ENCODE assay signal across 1 cellular context in genomic region chr17:7573324-7574080, GRCh38.
A peak's percentile ranks its signal among the peaks of the same experiment; 100 is the strongest.
TF ChIP-seq lines count a peak whose summit lies in the region.

No MANE protein-coding gene starts in this region.

TF ChIP-seq in HepG2, 621 proteins besides CTCF, POLR2A, EP300 and RAD21 (continued from another document and continues in another):
- TF ChIP-seq ZHX1 (CRISPR knock-in tag; IDR thresholded peaks at IDR 0.05; ENCODE audit: low read depth), result no peak
- TF ChIP-seq HIC2 (CRISPR knock-in tag; IDR thresholded peaks at IDR 0.05; ENCODE audit: low read depth), result no peak
- TF ChIP-seq GATAD1 (CRISPR knock-in tag; IDR thresholded peaks at IDR 0.05), result peak; percentile 81
- TF ChIP-seq, protein P1, sequence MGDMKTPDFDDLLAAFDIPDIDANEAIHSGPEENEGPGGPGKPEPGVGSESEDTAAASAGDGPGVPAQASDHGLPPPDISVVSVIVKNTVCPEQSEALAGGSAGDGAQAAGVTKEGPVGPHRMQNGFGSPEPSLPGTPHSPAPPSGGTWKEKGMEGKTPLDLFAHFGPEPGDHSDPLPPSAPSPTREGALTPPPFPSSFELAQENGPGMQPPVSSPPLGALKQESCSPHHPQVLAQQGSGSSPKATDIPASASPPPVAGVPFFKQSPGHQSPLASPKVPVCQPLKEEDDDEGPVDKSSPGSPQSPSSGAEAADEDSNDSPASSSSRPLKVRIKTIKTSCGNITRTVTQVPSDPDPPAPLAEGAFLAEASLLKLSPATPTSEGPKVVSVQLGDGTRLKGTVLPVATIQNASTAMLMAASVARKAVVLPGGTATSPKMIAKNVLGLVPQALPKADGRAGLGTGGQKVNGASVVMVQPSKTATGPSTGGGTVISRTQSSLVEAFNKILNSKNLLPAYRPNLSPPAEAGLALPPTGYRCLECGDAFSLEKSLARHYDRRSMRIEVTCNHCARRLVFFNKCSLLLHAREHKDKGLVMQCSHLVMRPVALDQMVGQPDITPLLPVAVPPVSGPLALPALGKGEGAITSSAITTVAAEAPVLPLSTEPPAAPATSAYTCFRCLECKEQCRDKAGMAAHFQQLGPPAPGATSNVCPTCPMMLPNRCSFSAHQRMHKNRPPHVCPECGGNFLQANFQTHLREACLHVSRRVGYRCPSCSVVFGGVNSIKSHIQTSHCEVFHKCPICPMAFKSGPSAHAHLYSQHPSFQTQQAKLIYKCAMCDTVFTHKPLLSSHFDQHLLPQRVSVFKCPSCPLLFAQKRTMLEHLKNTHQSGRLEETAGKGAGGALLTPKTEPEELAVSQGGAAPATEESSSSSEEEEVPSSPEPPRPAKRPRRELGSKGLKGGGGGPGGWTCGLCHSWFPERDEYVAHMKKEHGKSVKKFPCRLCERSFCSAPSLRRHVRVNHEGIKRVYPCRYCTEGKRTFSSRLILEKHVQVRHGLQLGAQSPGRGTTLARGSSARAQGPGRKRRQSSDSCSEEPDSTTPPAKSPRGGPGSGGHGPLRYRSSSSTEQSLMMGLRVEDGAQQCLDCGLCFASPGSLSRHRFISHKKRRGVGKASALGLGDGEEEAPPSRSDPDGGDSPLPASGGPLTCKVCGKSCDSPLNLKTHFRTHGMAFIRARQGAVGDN (CRISPR knock-in tag; IDR thresholded peaks at IDR 0.05), result peak; percentile 89
- TF ChIP-seq ISL2 (CRISPR knock-in tag; IDR thresholded peaks at IDR 0.05), result peak; percentile 47
- TF ChIP-seq HBP1 (CRISPR knock-in tag; IDR thresholded peaks at IDR 0.05; ENCODE audit: low read depth), result peak; percentile 95
- TF ChIP-seq ZBTB38 (CRISPR knock-in tag; IDR thresholded peaks at IDR 0.05), result peak; percentile 75
- peak; percentile 75 for TF ChIP-seq PAXIP1 (CRISPR knock-in tag; conservative IDR thresholded peaks at IDR 0.05)
- TF ChIP-seq, protein P2, sequence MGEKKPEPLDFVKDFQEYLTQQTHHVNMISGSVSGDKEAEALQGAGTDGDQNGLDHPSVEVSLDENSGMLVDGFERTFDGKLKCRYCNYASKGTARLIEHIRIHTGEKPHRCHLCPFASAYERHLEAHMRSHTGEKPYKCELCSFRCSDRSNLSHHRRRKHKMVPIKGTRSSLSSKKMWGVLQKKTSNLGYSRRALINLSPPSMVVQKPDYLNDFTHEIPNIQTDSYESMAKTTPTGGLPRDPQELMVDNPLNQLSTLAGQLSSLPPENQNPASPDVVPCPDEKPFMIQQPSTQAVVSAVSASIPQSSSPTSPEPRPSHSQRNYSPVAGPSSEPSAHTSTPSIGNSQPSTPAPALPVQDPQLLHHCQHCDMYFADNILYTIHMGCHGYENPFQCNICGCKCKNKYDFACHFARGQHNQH (CRISPR knock-in tag; IDR thresholded peaks at IDR 0.05), result 0 out of 2 replicates have a peak, but pooled peaks have one; percentile 27
- no peak for TF ChIP-seq ZNF263 (CRISPR knock-in tag; IDR thresholded peaks at IDR 0.05)
- TF ChIP-seq MED1 (CRISPR knock-in tag; IDR thresholded peaks at IDR 0.05), result peak; percentile 58
- TF ChIP-seq, protein P3, sequence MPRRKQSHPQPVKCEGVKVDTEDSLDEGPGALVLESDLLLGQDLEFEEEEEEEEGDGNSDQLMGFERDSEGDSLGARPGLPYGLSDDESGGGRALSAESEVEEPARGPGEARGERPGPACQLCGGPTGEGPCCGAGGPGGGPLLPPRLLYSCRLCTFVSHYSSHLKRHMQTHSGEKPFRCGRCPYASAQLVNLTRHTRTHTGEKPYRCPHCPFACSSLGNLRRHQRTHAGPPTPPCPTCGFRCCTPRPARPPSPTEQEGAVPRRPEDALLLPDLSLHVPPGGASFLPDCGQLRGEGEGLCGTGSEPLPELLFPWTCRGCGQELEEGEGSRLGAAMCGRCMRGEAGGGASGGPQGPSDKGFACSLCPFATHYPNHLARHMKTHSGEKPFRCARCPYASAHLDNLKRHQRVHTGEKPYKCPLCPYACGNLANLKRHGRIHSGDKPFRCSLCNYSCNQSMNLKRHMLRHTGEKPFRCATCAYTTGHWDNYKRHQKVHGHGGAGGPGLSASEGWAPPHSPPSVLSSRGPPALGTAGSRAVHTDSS (CRISPR knock-in tag; conservative IDR thresholded peaks at IDR 0.05), result 0 out of 2 replicates have a peak, but pooled peaks have one; percentile 45
- TF ChIP-seq NFYB (CRISPR knock-in tag; IDR thresholded peaks at IDR 0.05), result no peak
- 0 out of 2 replicates have a peak, but pooled peaks have one; percentile 38 for TF ChIP-seq PHF20 (CRISPR knock-in tag; IDR thresholded peaks at IDR 0.05)
- peak; percentile 79 for TF ChIP-seq ZNF275 (CRISPR knock-in tag; IDR thresholded peaks at IDR 0.05; ENCODE audit: borderline replicate concordance)
- TF ChIP-seq ZNF749 (CRISPR knock-in tag; IDR thresholded peaks at IDR 0.05; ENCODE audit: borderline replicate concordance), result peak; percentile 36; the same call in 1 of the 2 replicates
- TF ChIP-seq KLF13 (CRISPR knock-in tag; IDR thresholded peaks at IDR 0.05), result no peak; the same call in 1 of the 2 replicates
- TF ChIP-seq AGO2 (optimal IDR thresholded peaks at IDR 0.05; ENCODE audit: low read depth, low read length), result peak; percentile 97
- TF ChIP-seq PAF1 (CRISPR knock-in tag; IDR thresholded peaks at IDR 0.05), result peak; percentile 88; the same call in 1 of the 2 replicates
- peak; percentile 51; the same call in 1 of the 2 replicates for TF ChIP-seq ATF7-NPFF (CRISPR knock-in tag; IDR thresholded peaks at IDR 0.05; ENCODE audit: low read depth)
- TF ChIP-seq FOSL1 (CRISPR knock-in tag; IDR thresholded peaks at IDR 0.05; ENCODE audit: borderline replicate concordance), result 0 out of 2 replicates have a peak, but pooled peaks have one; percentile 28
- no peak for TF ChIP-seq NR2F6 (IDR thresholded peaks at IDR 0.05)
- TF ChIP-seq NR2F6 (CRISPR knock-in tag; IDR thresholded peaks at IDR 0.05), result peak; percentile 25; the same call in 1 of the 2 replicates
- peak; percentile 63; the same call in 1 of the 2 replicates for TF ChIP-seq CCDC6 (CRISPR knock-in tag; IDR thresholded peaks at IDR 0.05)
- TF ChIP-seq ARID5B (CRISPR knock-in tag; IDR thresholded peaks at IDR 0.05), result no peak; the same call in 1 of the 2 replicates
- peak; percentile 82 for TF ChIP-seq THAP11 (CRISPR knock-in tag; IDR thresholded peaks at IDR 0.05)
- peak; percentile 63; the same call in 1 of the 2 replicates for TF ChIP-seq BORCS8-MEF2B (CRISPR knock-in tag; IDR thresholded peaks at IDR 0.05)
- TF ChIP-seq HNF4A (CRISPR knock-in tag; IDR thresholded peaks at IDR 0.05), result peak; percentile 27; the same call in 1 of the 2 replicates
- peak; percentile 92; the same call in 2 of the 3 replicates for TF ChIP-seq MXI1 (IDR thresholded peaks at IDR 0.05; ENCODE audit: borderline replicate concordance, low read depth, low read length)
- peak; percentile 80; the same call in 1 of the 2 replicates for TF ChIP-seq HOXA3 (CRISPR knock-in tag; IDR thresholded peaks at IDR 0.05)
